ENCODE assay signal across 1 cellular context in the genomic region with DNA sequence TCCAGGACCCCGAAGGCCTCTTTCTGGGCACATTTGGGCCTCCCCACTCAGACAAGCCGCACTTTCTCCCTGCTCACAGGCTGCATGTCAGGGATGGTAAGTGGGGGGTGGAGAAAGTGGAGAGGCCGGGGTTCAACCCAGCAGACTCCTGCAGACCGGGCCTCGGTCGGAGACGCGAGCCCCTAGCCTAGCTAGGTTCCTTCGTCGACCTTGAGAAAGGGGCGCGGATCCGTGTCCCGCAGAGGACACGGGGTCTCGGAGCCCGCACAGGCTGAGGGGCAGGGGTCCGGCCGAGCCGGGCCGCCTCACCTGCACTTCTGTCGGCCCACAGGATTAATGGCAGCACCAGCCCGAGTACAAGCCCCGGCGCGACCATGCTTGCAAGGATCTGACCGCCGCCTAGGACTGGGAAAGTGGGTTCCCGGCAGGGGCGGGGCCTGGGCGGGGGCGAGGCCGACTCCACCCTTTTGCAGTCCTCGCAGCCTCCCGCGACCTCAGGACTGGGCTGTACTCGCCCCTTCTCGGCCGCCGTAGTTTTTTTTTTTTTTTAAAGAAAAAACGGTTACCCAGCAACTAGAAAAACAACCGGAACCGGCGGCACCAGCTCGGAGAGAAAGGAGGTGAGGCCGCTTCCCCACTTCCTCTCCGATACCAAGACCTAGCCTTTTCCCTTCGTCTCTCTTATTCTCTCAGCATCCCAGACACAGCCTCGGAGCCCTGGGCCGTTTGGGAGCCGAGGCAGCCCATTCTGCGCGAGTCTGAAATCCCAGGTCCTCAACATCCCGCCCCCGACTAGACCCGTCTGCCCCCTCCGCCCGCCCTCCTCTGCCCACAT.
TF ChIP-seq lines count a peak whose summit lies in the region.

A gene with protein sequence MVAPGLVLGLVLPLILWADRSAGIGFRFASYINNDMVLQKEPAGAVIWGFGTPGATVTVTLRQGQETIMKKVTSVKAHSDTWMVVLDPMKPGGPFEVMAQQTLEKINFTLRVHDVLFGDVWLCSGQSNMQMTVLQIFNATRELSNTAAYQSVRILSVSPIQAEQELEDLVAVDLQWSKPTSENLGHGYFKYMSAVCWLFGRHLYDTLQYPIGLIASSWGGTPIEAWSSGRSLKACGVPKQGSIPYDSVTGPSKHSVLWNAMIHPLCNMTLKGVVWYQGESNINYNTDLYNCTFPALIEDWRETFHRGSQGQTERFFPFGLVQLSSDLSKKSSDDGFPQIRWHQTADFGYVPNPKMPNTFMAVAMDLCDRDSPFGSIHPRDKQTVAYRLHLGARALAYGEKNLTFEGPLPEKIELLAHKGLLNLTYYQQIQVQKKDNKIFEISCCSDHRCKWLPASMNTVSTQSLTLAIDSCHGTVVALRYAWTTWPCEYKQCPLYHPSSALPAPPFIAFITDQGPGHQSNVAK (minus strand): TSS at position 407 of the 835 bp plus-strand sequence. CDS start 31 bp downstream, at position 376.
A gene (plus strand): TSS at position 572 of the 835 bp plus-strand sequence. CDS start 1,361 bp downstream, outside the sequence.

TF ChIP-seq in K562, 482 proteins besides CTCF, POLR2A, EP300 and RAD21 (continued from another document and continues in another):
- TF ChIP-seq, protein P1, sequence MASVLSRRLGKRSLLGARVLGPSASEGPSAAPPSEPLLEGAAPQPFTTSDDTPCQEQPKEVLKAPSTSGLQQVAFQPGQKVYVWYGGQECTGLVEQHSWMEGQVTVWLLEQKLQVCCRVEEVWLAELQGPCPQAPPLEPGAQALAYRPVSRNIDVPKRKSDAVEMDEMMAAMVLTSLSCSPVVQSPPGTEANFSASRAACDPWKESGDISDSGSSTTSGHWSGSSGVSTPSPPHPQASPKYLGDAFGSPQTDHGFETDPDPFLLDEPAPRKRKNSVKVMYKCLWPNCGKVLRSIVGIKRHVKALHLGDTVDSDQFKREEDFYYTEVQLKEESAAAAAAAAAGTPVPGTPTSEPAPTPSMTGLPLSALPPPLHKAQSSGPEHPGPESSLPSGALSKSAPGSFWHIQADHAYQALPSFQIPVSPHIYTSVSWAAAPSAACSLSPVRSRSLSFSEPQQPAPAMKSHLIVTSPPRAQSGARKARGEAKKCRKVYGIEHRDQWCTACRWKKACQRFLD (CRISPR knock-in tag; IDR thresholded peaks at IDR 0.05) = peak; percentile 72
- TF ChIP-seq TEAD4 (IDR thresholded peaks at IDR 0.05; ENCODE audit: low read length) (no peak), TEAD4 (CRISPR knock-in tag; IDR thresholded peaks at IDR 0.05; ENCODE audit: borderline replicate concordance) (no peak), SMARCE1 (IDR thresholded peaks at IDR 0.05) (0 out of 2 replicates have a peak, but pooled peaks have one; percentile 16), BHLHE40 (IDR thresholded peaks at IDR 0.05; ENCODE audit: low read length) (no peak), ZNF561 (CRISPR knock-in tag; conservative IDR thresholded peaks at IDR 0.05) (no peak), ERF (CRISPR knock-in tag; IDR thresholded peaks at IDR 0.05) (no peak), SMAD4 (CRISPR knock-in tag; conservative IDR thresholded peaks at IDR 0.05) (0 out of 2 replicates have a peak, but pooled peaks have one; percentile 34), YY1 (IDR thresholded peaks at IDR 0.05; ENCODE audit: borderline replicate concordance in 1 of 3, control insufficient read depth in 1 of 3, extremely low read depth in 1 of 3, insufficient read depth in 3 of 3, insufficient read length in 1 of 3, insufficient replicate concordance in 2 of 3, low read depth in 1 of 3, low read length in 2 of 3) (peak in 2 of 3 experiments; percentile 61 to 69), ZNF224 (CRISPR knock-in tag; IDR thresholded peaks at IDR 0.05) (no peak; the same call in 1 of the 2 replicates), GATAD2A (IDR thresholded peaks at IDR 0.05) (no peak), ZNF124 (CRISPR knock-in tag; IDR thresholded peaks at IDR 0.05) (no peak), SIN3B (IDR thresholded peaks at IDR 0.05; ENCODE audit: low read depth) (no peak), ZKSCAN1 (IDR thresholded peaks at IDR 0.05; ENCODE audit: low read depth, low read length) (no peak), NR2C1 (IDR thresholded peaks at IDR 0.05) (no peak), NR2C1 (tag; IDR thresholded peaks at IDR 0.05) (no peak), KLF13 (tag; IDR thresholded peaks at IDR 0.05; ENCODE audit: borderline replicate concordance, low read depth) (no peak), MBD2 (IDR thresholded peaks at IDR 0.05; ENCODE audit: borderline replicate concordance, low read depth) (peak; percentile 41; the same call in 1 of the 2 replicates), HMGN3 (IDR thresholded peaks at IDR 0.05; ENCODE audit: borderline replicate concordance, extremely low read depth, insufficient read length, low read depth, low read length) (peak; percentile 79), GTF2A2 (tag; IDR thresholded peaks at IDR 0.05) (no peak), HMG20A (CRISPR knock-in tag; conservative IDR thresholded peaks at IDR 0.05) (no peak), RBM34 (IDR thresholded peaks at IDR 0.05; ENCODE audit: borderline replicate concordance, insufficient read depth, low read length) (no peak), CBX5 (IDR thresholded peaks at IDR 0.05; ENCODE audit: borderline replicate concordance, low read depth) (no peak), POU5F1 (IDR thresholded peaks at IDR 0.05; ENCODE audit: borderline replicate concordance, low read depth, low read length, partially characterized antibody) (peak; percentile 85), NELFE (IDR thresholded peaks at IDR 0.05; ENCODE audit: insufficient read depth, insufficient read length) (no peak)
- TF ChIP-seq, protein P2, sequence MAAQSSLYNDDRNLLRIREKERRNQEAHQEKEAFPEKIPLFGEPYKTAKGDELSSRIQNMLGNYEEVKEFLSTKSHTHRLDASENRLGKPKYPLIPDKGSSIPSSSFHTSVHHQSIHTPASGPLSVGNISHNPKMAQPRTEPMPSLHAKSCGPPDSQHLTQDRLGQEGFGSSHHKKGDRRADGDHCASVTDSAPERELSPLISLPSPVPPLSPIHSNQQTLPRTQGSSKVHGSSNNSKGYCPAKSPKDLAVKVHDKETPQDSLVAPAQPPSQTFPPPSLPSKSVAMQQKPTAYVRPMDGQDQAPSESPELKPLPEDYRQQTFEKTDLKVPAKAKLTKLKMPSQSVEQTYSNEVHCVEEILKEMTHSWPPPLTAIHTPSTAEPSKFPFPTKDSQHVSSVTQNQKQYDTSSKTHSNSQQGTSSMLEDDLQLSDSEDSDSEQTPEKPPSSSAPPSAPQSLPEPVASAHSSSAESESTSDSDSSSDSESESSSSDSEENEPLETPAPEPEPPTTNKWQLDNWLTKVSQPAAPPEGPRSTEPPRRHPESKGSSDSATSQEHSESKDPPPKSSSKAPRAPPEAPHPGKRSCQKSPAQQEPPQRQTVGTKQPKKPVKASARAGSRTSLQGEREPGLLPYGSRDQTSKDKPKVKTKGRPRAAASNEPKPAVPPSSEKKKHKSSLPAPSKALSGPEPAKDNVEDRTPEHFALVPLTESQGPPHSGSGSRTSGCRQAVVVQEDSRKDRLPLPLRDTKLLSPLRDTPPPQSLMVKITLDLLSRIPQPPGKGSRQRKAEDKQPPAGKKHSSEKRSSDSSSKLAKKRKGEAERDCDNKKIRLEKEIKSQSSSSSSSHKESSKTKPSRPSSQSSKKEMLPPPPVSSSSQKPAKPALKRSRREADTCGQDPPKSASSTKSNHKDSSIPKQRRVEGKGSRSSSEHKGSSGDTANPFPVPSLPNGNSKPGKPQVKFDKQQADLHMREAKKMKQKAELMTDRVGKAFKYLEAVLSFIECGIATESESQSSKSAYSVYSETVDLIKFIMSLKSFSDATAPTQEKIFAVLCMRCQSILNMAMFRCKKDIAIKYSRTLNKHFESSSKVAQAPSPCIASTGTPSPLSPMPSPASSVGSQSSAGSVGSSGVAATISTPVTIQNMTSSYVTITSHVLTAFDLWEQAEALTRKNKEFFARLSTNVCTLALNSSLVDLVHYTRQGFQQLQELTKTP (IDR thresholded peaks at IDR 0.05; ENCODE audit: low read depth in 1 of 2, partially characterized antibody in 2 of 2) = no peak
- TF ChIP-seq, protein P3, sequence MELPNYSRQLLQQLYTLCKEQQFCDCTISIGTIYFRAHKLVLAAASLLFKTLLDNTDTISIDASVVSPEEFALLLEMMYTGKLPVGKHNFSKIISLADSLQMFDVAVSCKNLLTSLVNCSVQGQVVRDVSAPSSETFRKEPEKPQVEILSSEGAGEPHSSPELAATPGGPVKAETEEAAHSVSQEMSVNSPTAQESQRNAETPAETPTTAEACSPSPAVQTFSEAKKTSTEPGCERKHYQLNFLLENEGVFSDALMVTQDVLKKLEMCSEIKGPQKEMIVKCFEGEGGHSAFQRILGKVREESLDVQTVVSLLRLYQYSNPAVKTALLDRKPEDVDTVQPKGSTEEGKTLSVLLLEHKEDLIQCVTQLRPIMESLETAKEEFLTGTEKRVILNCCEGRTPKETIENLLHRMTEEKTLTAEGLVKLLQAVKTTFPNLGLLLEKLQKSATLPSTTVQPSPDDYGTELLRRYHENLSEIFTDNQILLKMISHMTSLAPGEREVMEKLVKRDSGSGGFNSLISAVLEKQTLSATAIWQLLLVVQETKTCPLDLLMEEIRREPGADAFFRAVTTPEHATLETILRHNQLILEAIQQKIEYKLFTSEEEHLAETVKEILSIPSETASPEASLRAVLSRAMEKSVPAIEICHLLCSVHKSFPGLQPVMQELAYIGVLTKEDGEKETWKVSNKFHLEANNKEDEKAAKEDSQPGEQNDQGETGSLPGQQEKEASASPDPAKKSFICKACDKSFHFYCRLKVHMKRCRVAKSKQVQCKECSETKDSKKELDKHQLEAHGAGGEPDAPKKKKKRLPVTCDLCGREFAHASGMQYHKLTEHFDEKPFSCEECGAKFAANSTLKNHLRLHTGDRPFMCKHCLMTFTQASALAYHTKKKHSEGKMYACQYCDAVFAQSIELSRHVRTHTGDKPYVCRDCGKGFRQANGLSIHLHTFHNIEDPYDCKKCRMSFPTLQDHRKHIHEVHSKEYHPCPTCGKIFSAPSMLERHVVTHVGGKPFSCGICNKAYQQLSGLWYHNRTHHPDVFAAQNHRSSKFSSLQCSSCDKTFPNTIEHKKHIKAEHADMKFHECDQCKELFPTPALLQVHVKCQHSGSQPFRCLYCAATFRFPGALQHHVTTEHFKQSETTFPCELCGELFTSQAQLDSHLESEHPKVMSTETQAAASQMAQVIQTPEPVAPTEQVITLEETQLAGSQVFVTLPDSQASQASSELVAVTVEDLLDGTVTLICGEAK (IDR thresholded peaks at IDR 0.05) = peak; percentile 66; the same call in 1 of the 2 replicates
- TF ChIP-seq, protein P3 (CRISPR knock-in tag; IDR thresholded peaks at IDR 0.05) = no peak
- TF ChIP-seq, protein P4, sequence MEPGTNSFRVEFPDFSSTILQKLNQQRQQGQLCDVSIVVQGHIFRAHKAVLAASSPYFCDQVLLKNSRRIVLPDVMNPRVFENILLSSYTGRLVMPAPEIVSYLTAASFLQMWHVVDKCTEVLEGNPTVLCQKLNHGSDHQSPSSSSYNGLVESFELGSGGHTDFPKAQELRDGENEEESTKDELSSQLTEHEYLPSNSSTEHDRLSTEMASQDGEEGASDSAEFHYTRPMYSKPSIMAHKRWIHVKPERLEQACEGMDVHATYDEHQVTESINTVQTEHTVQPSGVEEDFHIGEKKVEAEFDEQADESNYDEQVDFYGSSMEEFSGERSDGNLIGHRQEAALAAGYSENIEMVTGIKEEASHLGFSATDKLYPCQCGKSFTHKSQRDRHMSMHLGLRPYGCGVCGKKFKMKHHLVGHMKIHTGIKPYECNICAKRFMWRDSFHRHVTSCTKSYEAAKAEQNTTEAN (CRISPR knock-in tag; IDR thresholded peaks at IDR 0.05) = no peak
- TF ChIP-seq, protein P5, sequence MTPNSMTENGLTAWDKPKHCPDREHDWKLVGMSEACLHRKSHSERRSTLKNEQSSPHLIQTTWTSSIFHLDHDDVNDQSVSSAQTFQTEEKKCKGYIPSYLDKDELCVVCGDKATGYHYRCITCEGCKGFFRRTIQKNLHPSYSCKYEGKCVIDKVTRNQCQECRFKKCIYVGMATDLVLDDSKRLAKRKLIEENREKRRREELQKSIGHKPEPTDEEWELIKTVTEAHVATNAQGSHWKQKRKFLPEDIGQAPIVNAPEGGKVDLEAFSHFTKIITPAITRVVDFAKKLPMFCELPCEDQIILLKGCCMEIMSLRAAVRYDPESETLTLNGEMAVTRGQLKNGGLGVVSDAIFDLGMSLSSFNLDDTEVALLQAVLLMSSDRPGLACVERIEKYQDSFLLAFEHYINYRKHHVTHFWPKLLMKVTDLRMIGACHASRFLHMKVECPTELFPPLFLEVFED (CRISPR knock-in tag; conservative IDR thresholded peaks at IDR 0.05) = no peak
- TF ChIP-seq, protein P6, sequence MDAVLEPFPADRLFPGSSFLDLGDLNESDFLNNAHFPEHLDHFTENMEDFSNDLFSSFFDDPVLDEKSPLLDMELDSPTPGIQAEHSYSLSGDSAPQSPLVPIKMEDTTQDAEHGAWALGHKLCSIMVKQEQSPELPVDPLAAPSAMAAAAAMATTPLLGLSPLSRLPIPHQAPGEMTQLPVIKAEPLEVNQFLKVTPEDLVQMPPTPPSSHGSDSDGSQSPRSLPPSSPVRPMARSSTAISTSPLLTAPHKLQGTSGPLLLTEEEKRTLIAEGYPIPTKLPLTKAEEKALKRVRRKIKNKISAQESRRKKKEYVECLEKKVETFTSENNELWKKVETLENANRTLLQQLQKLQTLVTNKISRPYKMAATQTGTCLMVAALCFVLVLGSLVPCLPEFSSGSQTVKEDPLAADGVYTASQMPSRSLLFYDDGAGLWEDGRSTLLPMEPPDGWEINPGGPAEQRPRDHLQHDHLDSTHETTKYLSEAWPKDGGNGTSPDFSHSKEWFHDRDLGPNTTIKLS (IDR thresholded peaks at IDR 0.05; ENCODE audit: borderline replicate concordance, low read depth) = 0 out of 2 replicates have a peak, but pooled peaks have one; percentile 16
